ENCODE assay signal across 9 cellular contexts in the genomic region with DNA sequence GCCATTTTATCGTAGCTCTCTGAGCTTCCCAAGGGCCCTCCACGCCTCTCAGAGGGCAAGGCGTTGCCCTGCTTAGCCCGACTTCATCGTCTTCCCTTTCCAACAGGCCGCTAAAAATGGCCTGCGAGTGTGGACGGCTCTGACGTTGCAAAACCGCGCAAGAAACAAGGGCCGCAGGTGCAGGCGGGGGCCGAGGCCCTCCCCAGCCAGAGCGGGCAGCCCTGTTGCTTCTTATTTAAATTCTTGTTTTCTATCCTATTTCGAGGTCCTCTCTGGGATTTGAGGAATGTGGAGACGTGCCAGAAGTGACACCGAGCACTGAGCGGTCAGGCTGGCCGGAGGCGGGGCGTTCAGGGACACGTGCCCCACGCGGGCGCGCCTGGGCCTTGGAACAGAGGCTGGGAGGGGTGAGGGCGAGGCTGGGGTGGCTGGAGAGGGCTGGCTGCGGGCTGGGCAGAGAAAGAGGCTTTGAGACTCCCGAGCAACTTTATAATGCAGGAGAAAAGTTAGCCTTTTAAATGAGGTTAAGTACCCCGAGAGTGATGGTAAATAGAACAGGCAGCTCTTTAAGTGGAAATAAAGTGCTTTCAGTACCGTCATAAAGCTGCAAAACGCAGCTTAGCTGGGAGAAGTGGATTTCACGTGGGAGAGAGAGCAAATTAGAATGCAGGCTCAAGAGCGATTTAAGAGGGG.
DNase-seq lines count a peak whose midpoint lies in the region; ATAC-seq and TF ChIP-seq lines count a peak whose summit lies in the region.
"Had no signal": no experiment of that assay in that cellular context is flagged by ENCODE, and none has a peak within 500 bp of the region (broad histone marks: within the 10 kb centered on the region; RNA-seq: fewer than 3 reads in every experiment).

No MANE protein-coding gene starts in this region.

- H3K36me3 ChIP-seq in right atrium auricular region, result no peaks in the 10 kb centered on the region
- no peaks in the 10 kb centered on the region for H3K36me3 ChIP-seq in parathyroid adenoma (ENCODE audit: control insufficient read depth, insufficient read depth, low read length)

- H3K27ac ChIP-seq in angular gyrus (ENCODE audit: low read depth, low read length), result peak overlapping the region; percentile 22
- H3K27ac ChIP-seq in right atrium auricular region, result peak overlapping the region; percentile 69 to 79
- H3K27ac ChIP-seq in parathyroid adenoma, result no peak overlapping the region

- peaks cover 1% of the 10 kb centered on the region for H3K9me3 Mint-ChIP-seq in activated naive CD8-positive, alpha-beta T cell treated with anti-CD3 and anti-CD28 coated beads for 36 hours

- H3K4me1 Mint-ChIP-seq in activated naive CD8-positive, alpha-beta T cell treated with anti-CD3 and anti-CD28 coated beads for 36 hours, result peaks cover 9% of the 10 kb centered on the region

- H3K4me3 Mint-ChIP-seq in activated naive CD8-positive, alpha-beta T cell treated with anti-CD3 and anti-CD28 coated beads for 36 hours, result no peak overlapping the region
- H3K4me3 Mint-ChIP-seq: activated naive CD8-positive, alpha-beta T cell had no signal

- in situ Hi-C loops in G401 (cut with HindIII; ENCODE audit: low sequenced_read_pairs), result no loop called here

- H3K4me3 ChIP-seq in right atrium auricular region (peak overlapping the region in 1 of 2 donors; percentile 34), parathyroid adenoma (ENCODE audit: low read depth, low read length) (peak overlapping the region; percentile 27)

- peak overlapping the region; percentile 53 for H2AFZ ChIP-seq in parathyroid adenoma

- H3K9ac ChIP-seq in parathyroid adenoma, result no peak overlapping the region

- H3K4me1 ChIP-seq in right atrium auricular region (peaks cover 0 to 30% of the 10 kb centered on the region in 2 donors), parathyroid adenoma (peaks cover 3% of the 10 kb centered on the region)

- no peaks in the 10 kb centered on the region for H3K79me2 ChIP-seq in parathyroid adenoma

- H3K36me3 Mint-ChIP-seq in activated naive CD8-positive, alpha-beta T cell treated with anti-CD3 and anti-CD28 coated beads for 36 hours, result no peaks in the 10 kb centered on the region

- H3K9me3 ChIP-seq in right atrium auricular region (no peaks in the 10 kb centered on the region), parathyroid adenoma (ENCODE audit: control insufficient read depth, low read length) (no peaks in the 10 kb centered on the region)

- H3K27me3 ChIP-seq in right atrium auricular region (no peaks in the 10 kb centered on the region), parathyroid adenoma (ENCODE audit: control insufficient read depth, insufficient read depth, low read length) (no peaks in the 10 kb centered on the region)

- no peak overlapping the region for H3K27ac Mint-ChIP-seq in activated naive CD8-positive, alpha-beta T cell treated with anti-CD3 and anti-CD28 coated beads for 36 hours
- H3K27ac Mint-ChIP-seq: activated naive CD8-positive, alpha-beta T cell had no signal

- no peak for TF ChIP-seq CTCF in right atrium auricular region (IDR thresholded peaks at IDR 0.05)
- no peak for TF ChIP-seq CTCF in parathyroid adenoma (IDR thresholded peaks at IDR 0.05)

- no peak for ATAC-seq in HG03460 (IDR thresholded peaks at IDR 0.05; ENCODE audit: unreplicated experiment)
- no peak for ATAC-seq in HG03196 (IDR thresholded peaks at IDR 0.05; ENCODE audit: unreplicated experiment)

- peaks cover 50% of the 10 kb centered on the region for H3K27me3 Mint-ChIP-seq in activated naive CD8-positive, alpha-beta T cell treated with anti-CD3 and anti-CD28 coated beads for 36 hours

- DNase-seq in G401 (ENCODE audit: low spot score), result peak; percentile 76
- peak; percentile 91 for DNase-seq in right atrium auricular region (ENCODE audit: low spot score)
- DNase-seq in activated naive CD8-positive, alpha-beta T cell treated with anti-CD3 and anti-CD28 coated beads for 36 hours, result no peak
- DNase-seq in activated effector memory CD4-positive, alpha-beta T cell treated with anti-CD3 and anti-CD28 coated beads, Interleukin-2, amount 50 U/mL, for 16 hours, result no peak

- peak overlapping the region; percentile 84 for H3K4me2 ChIP-seq in parathyroid adenoma (ENCODE audit: low read length)

Comparison
In these comparisons a context has a peak if more than half of its experiments do, and no peak if none do; other contexts are left out.
1. DNase-seq: peak in G401 (single experiment) and right atrium auricular region (single experiment); none in activated naive CD8-positive, alpha-beta T cell treated with anti-CD3 and anti-CD28 coated beads for 36 hours (single experiment) and activated effector memory CD4-positive, alpha-beta T cell treated with anti-CD3 and anti-CD28 coated beads, Interleukin-2, amount 50 U/mL, for 16 hours (single experiment).